Comparison of ENCODE assay signal across 8 cellular contexts in the genomic region with DNA sequence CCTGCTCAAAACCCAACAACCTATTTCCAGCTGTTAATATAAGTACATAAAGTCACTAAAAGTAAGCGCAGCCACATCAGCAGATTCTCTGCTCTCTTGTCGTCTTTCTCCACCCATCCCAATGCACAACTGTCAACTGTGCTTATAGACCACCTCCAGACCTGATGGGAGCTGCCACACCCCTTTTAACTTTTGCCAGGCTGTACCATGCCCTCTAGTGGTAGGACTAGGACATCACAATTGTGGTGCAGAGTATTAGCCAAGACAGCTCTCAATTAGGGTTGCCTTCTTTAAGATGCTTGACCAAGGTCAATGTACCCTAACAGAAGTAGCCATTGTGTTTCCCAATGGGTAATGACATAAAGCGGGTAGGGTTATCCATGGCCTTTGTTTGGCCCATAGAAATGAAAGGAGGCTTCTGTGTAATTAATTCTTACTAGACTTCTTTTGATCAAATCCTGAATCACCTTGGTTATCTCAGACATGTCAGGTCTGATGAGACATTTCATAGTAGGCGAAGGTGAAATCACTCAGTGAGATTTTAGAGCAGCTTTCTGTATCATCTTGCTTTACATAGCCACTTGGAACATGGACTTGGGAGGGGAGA.
DNase-seq lines count a peak whose midpoint lies in the region; ATAC-seq, FAIRE-seq and TF ChIP-seq lines count a peak whose summit lies in the region.

No MANE protein-coding gene starts in this region.

- no peaks in the 10 kb centered on the region for H3K9me3 Mint-ChIP-seq in brain

- POLR2A ChIA-PET in AG04449 (lab: Yijun Ruan, JAX) = no interaction called here

- TF ChIP-seq POLR2A in GM12891 (IDR thresholded peaks at IDR 0.05; ENCODE audit: low read depth, low read length) = no peak

- H3K4me3 Mint-ChIP-seq in brain = no peak overlapping the region

- TF ChIP-seq CTCF in AG04449 (IDR thresholded peaks at IDR 0.05; ENCODE audit: insufficient read depth, low read length, missing control alignments) (peak; percentile 87), brain (conservative IDR thresholded peaks at IDR 0.05) (peak; percentile 87 to 94)

- FAIRE-seq in GM12891 (lab: Jason Lieb, UNC) = peak; percentile 98

- ATAC-seq in HG02840 (IDR thresholded peaks at IDR 0.05; ENCODE audit: low FRiP score, unreplicated experiment) = peak; percentile 58

- DNase-seq in AG04449 (ENCODE audit: low read depth, low spot score) (no peak), GM12891 (ENCODE audit: insufficient read length, low spot score) (peak; percentile 41), NCI-H1105 (lab: John Stamatoyannopoulos, UW) (peak; percentile 64), SKM-1 (lab: John Stamatoyannopoulos, UW; ENCODE audit: unreplicated experiment) (peak; percentile 34), iris pigment epithelial cell (ENCODE audit: low read depth) (peak; percentile 61)
- DNase-seq in stimulated activated CD4-positive, alpha-beta T cell treated with anti-CD3 and anti-CD28 coated beads, Interleukin-4, amount 100 ng/mL, for 4 hours = peak; percentile 2 to 18

- no peaks in the 10 kb centered on the region for H3K27me3 Mint-ChIP-seq in brain

- no peak overlapping the region for H3K4me3 ChIP-seq in AG04449 (ENCODE audit: low read depth, low read length)

- H3K27ac Mint-ChIP-seq in brain = peak overlapping the region in 3 of 5 experiments; percentile 52 to 59 (median 55)

- peaks cover 41% of the 10 kb centered on the region for H3K4me1 Mint-ChIP-seq in brain

- H3K36me3 Mint-ChIP-seq in brain = peaks cover 58% of the 10 kb centered on the region

- CTCF ChIA-PET in AG04449 (lab: Yijun Ruan, JAX) = interaction anchor here (0.6 to 7.6 kb wide), 34 partner anchors 9 to 301 kb away, joined by 3 to 111 read pairs (median 6); no protein-coding TSS in a partner anchor

TF ChIP-seq in GM12891, 5 proteins besides CTCF, POLR2A, EP300 and RAD21:
- TF ChIP-seq POLR2AphosphoS5 (IDR thresholded peaks at IDR 0.05; ENCODE audit: low read depth, low read length) = no peak
- no peak for TF ChIP-seq POU2F2 (IDR thresholded peaks at IDR 0.05; ENCODE audit: low read depth, low read length)
- TF ChIP-seq TAF1 (IDR thresholded peaks at IDR 0.05; ENCODE audit: low read depth, low read length) = no peak
- no peak for TF ChIP-seq PAX5 (IDR thresholded peaks at IDR 0.05; ENCODE audit: insufficient read depth, low read length, severe bottlenecking)
- TF ChIP-seq SPI1 (IDR thresholded peaks at IDR 0.05; ENCODE audit: low read depth, low read length) = no peak
TF ChIP-seq in GM12891: peak in this region for 0.
